ENCODE assay signal across 8 cellular contexts in genomic region chr15:58043192-58043903, GRCh38. TPM values are rescaled to one million over a fixed set of nuclear protein-coding genes. Genes with fewer than 3 reads are reported as not detected.
DNase-seq lines count a peak whose midpoint lies in the region; ATAC-seq, FAIRE-seq and TF ChIP-seq lines count a peak whose summit lies in the region.

No MANE protein-coding gene starts in this region.

- H2AFZ ChIP-seq in mammary epithelial cell (ENCODE audit: low read depth, low read length): no peak overlapping the region

- dilution Hi-C loops in mammary epithelial cell (cut with HindIII; ENCODE audit: low sequenced_read_pairs): no loop called here

- intact Hi-C loops in mammary epithelial cell (cut with micrococcal nuclease): no loop called here

- no peaks in the 10 kb centered on the region for H3K9me3 ChIP-seq in mammary epithelial cell (replicated peaks; ENCODE audit: insufficient read depth, low read length)
- H3K9me3 ChIP-seq in upper lobe of left lung: no peaks in the 10 kb centered on the region

- FAIRE-seq in GM18507 (lab: Jason Lieb, UNC): peak; percentile 73

- no peaks in the 10 kb centered on the region for H3K79me2 ChIP-seq in mammary epithelial cell (ENCODE audit: insufficient read depth, low read length)

- H4K20me1 ChIP-seq in mammary epithelial cell (ENCODE audit: insufficient read depth, low read length): no peaks in the 10 kb centered on the region

- DNase-seq in AG09319 (ENCODE audit: extremely low read depth, low read depth) (peak; percentile 2), GM18507 (ENCODE audit: extremely low spot score, insufficient read length, low read depth) (no peak), SK-MEL-5 (ENCODE audit: low read depth, low spot score) (peak; percentile 70), mammary epithelial cell (peak; percentile 11), lung microvascular endothelial cell (ENCODE audit: low read depth in 2 of 2) (peak; percentile 44 to 67), upper lobe of left lung (peak in 1 of 2 donors; percentile 41), OCI-M2 (lab: John Stamatoyannopoulos, UW; ENCODE audit: unreplicated experiment) (no peak)

- H3K4me3 ChIP-seq in mammary epithelial cell (replicated peaks in 1 of 3; ENCODE audit: insufficient read depth in 1 of 3, low read depth in 2 of 3, low read length in 3 of 3) (no peak overlapping the region), upper lobe of left lung (no peak overlapping the region)

- no peak for TF ChIP-seq POLR2A in upper lobe of left lung (IDR thresholded peaks at IDR 0.05)

- CTCF ChIA-PET in mammary epithelial cell (lab: Charles Lee; ENCODE audit: low non-redundant PET): interaction anchor here (0.6 kb wide), 1 partner anchor 28 kb away, joined by 3 read pairs; no protein-coding TSS in a partner anchor

- H3K27me3 ChIP-seq in mammary epithelial cell (ENCODE audit: insufficient read depth, low read length) (no peaks in the 10 kb centered on the region), upper lobe of left lung (no peaks in the 10 kb centered on the region)

- H3K36me3 ChIP-seq in mammary epithelial cell (ENCODE audit: insufficient read depth, low read length): no peaks in the 10 kb centered on the region
- no peaks in the 10 kb centered on the region for H3K36me3 ChIP-seq in upper lobe of left lung

- H3K4me1 ChIP-seq in mammary epithelial cell (ENCODE audit: insufficient read depth, low read length) (peaks cover 21% of the 10 kb centered on the region), upper lobe of left lung (peaks cover 0 to 10% (median 3%) of the 10 kb centered on the region in 4 donors)

- TF ChIP-seq CTCF in AG09319 (IDR thresholded peaks at IDR 0.05; ENCODE audit: low read depth, low read length) (peak; percentile 76), mammary epithelial cell (conservative IDR thresholded peaks at IDR 0.05 in 1 of 2, IDR thresholded peaks at IDR 0.05 in 1 of 2; ENCODE audit: extremely low read depth in 1 of 2, insufficient read depth in 1 of 2, low read depth in 1 of 2, low read length in 2 of 2) (peak; percentile 72 to 79), upper lobe of left lung (IDR thresholded peaks at IDR 0.05) (peak; percentile 31 to 53 (median 45))

- no peak for TF ChIP-seq EP300 in upper lobe of left lung (IDR thresholded peaks at IDR 0.05)

- no peak overlapping the region for H3K4me2 ChIP-seq in mammary epithelial cell (ENCODE audit: insufficient read depth, low read depth, low read length)

- ATAC-seq in upper lobe of left lung (ENCODE audit: low FRiP score in 2 of 2) (no peak), GM18511 (IDR thresholded peaks at IDR 0.05; ENCODE audit: unreplicated experiment) (no peak)

- no TSS peak for BruUV-seq in mammary epithelial cell (replicated peaks; lab: Mats Ljungman, UMichigan)

- H3K9ac ChIP-seq in mammary epithelial cell (ENCODE audit: insufficient read depth, low read length): no peak overlapping the region

- 34% methylated on average over 5 of the region's 5 CpGs for WGBS in mammary epithelial cell (ENCODE audit: low coverage, missing lambda C conversion rate)
- 37 to 42% methylated on average over 5 of the region's 5 CpGs for WGBS in upper lobe of left lung, 2 donors

- in situ Hi-C loops in SK-MEL-5 (cut with HindIII; ENCODE audit: low pct_unique_long_range_greater_than_20kb, low sequenced_read_pairs) (no loop called here), mammary epithelial cell (cut with MboI; ENCODE audit: low sequenced_read_pairs in 2 of 2) (no loop called here)

- no peak overlapping the region for H3K27ac ChIP-seq in mammary epithelial cell (ENCODE audit: insufficient read depth, low read depth, low read length)
- H3K27ac ChIP-seq in upper lobe of left lung: no peak overlapping the region

RNA-seq across cellular contexts. Expression of gene ALDH1A2, which starts 22.2 kb away (rescaled TPM):
- 0.18 TPM in 1 of 2 replicates, not detected in the other for total RNA-seq in SK-MEL-5 (2014; rRNA removed; shearing (Covaris generic))
- not detected in 2 replicates for polyA plus RNA-seq in SK-MEL-5 (2015; cell fraction: cytosol; rRNA removed)
- not detected in 2 replicates for polyA plus RNA-seq in SK-MEL-5 (2015; cell fraction: nucleus; rRNA removed)
- under 1 TPM in 1 of 2 donors, not detected in 1; 0.47 TPM for total RNA-seq in mammary epithelial cell
- polyA plus RNA-seq in mammary epithelial cell: 0.15 TPM
- polyA minus RNA-seq in mammary epithelial cell: not detected
- 24.6 and 34.5 TPM in 2 replicates for total RNA-seq in lung microvascular endothelial cell
- total RNA-seq in upper lobe of left lung: 10 to 100 TPM in 1 of 6 donors, 1 to 10 TPM in 5; 3.6 to 43.3 (median 6.9) TPM

Comparison
In these comparisons a context has a peak if more than half of its experiments do, and no peak if none do; other contexts are left out.
1. DNase-seq: peak in AG09319 (single experiment), SK-MEL-5 (single experiment), mammary epithelial cell (single experiment) and lung microvascular endothelial cell (2 of 2); none in GM18507 (single experiment) and OCI-M2 (single experiment).
2. Peak in every context shown above with its lines, with median percentiles within 50 percentile points of each other: CTCF ChIP-seq.